ENCODE assay signal across 38 cellular contexts in genomic region chr2:214277880-214278279, GRCh38.
"Had no signal": no experiment of that assay in that cellular context is flagged by ENCODE, and none has a peak within 500 bp of the region (broad histone marks: within the 10 kb centered on the region; RNA-seq: fewer than 3 reads in every experiment).

No MANE protein-coding gene starts in this region.

- DNase-seq: activated B cell treated with CpG ODN at 0.5 μM for 24 hours; activated CD4-positive, alpha-beta memory T cell treated with anti-CD3 and anti-CD28 coated beads for 36 hours; activated CD4-positive, alpha-beta T cell treated with anti-CD3 and anti-CD28 coated beads for 4 hours; activated CD4-positive, alpha-beta T cell treated with anti-CD3 and anti-CD28 coated beads, Interleukin-2, amount 10 ng/mL, durations not matched to agents 24 days and 14 days; activated CD4-positive, alpha-beta T cell treated with anti-CD3 and anti-CD28 coated beads, Interleukin-2, amount 50 U/mL, for 1 hour; activated CD4-positive, alpha-beta T cell treated with anti-CD3 and anti-CD28 coated beads, Interleukin-2, amount 50 U/mL, for 4 hours; activated CD4-positive, CD25-positive, alpha-beta regulatory T cell treated with anti-CD3 and anti-CD28 coated beads, Interleukin-2, amount 50 U/mL, for 72 hours; activated CD8-positive, alpha-beta memory T cell treated with anti-CD3 and anti-CD28 coated beads, Interleukin-2, amount 50 U/mL, for 4 hours; activated CD8-positive, alpha-beta T cell treated with anti-CD3 and anti-CD28 coated beads for 36 hours; activated effector memory CD4-positive, alpha-beta T cell treated with anti-CD3 and anti-CD28 coated beads, Interleukin-2, amount 50 U/mL, for 16 hours; activated gamma-delta T cell treated with Interleukin-2 at 50 U/mL for 16 hours; activated naive CD4-positive, alpha-beta T cell; activated naive CD4-positive, alpha-beta T cell treated with anti-CD3 and anti-CD28 coated beads for 36 hours; activated naive CD4-positive, alpha-beta T cell treated with anti-CD3 and anti-CD28 coated beads, Interleukin-2, amount 50 U/mL, for 16 hours; activated naive CD8-positive, alpha-beta T cell treated with anti-CD3 and anti-CD28 coated beads for 36 hours; activated T-cell treated with anti-CD3 and anti-CD28 coated beads for 4 hours; activated T-cell treated with anti-CD3 and anti-CD28 coated beads, Interleukin-2, amount 50 U/mL, for 1 hour; activated T-cell treated with anti-CD3 and anti-CD28 coated beads, Interleukin-2, amount 50 U/mL, for 4 hours; activated T-cell treated with anti-CD3 and anti-CD28 coated beads, Interleukin-2, amount 50 U/mL, for 72 hours; adrenal gland; amniotic stem cell; aorta; body of pancreas; brain microvascular endothelial cell; central memory CD4-positive, alpha-beta T cell; SW 1271; T-helper 1 cell; T-helper 2 cell; T-helper 9 cell had no signal

- H3K27ac ChIP-seq: adrenal gland, body of pancreas, brain microvascular endothelial cell, breast epithelium, VCaP had no signal

- H3K9me3 ChIP-seq: adrenal gland, body of pancreas, breast epithelium had no signal

- H3K27me3 Mint-ChIP-seq: activated B cell treated with CpG ODN at 0.5 μM for 24 hours; activated CD4-positive, alpha-beta memory T cell treated with anti-CD3 and anti-CD28 coated beads for 36 hours; activated CD4-positive, alpha-beta T cell treated with anti-CD3 and anti-CD28 coated beads, Interleukin-2, amount 10 ng/mL, durations not matched to agents 24 days and 14 days; activated CD8-positive, alpha-beta T cell treated with anti-CD3 and anti-CD28 coated beads for 36 hours; activated naive CD8-positive, alpha-beta T cell treated with anti-CD3 and anti-CD28 coated beads for 36 hours; activated T-helper 17 cell treated with anti-CD3 and anti-CD28 coated beads, Interleukin-2, amount 50 U/mL, for 72 hours had no signal

- H3K36me3 Mint-ChIP-seq: activated CD4-positive, alpha-beta memory T cell treated with anti-CD3 and anti-CD28 coated beads for 36 hours; activated naive CD4-positive, alpha-beta T cell treated with anti-CD3 and anti-CD28 coated beads, Interleukin-2, amount 50 U/mL, for 72 hours; activated naive CD8-positive, alpha-beta T cell treated with anti-CD3 and anti-CD28 coated beads for 36 hours had no signal

- H3K27me3 ChIP-seq: adrenal gland, body of pancreas, brain microvascular endothelial cell, breast epithelium had no signal

- H3K4me3 ChIP-seq: adrenal gland, body of pancreas, breast epithelium had no signal

- H3K4me1 ChIP-seq: adrenal gland, body of pancreas, breast epithelium had no signal

- H3K27ac Mint-ChIP-seq: activated B cell treated with CpG ODN at 0.5 μM for 24 hours; activated CD4-positive, alpha-beta memory T cell treated with anti-CD3 and anti-CD28 coated beads for 36 hours; activated CD4-positive, alpha-beta T cell treated with anti-CD3 and anti-CD28 coated beads, Interleukin-2, amount 10 ng/mL, durations not matched to agents 24 days and 14 days; activated CD8-positive, alpha-beta T cell treated with anti-CD3 and anti-CD28 coated beads for 36 hours; activated naive CD4-positive, alpha-beta T cell treated with anti-CD3 and anti-CD28 coated beads for 36 hours; activated naive CD4-positive, alpha-beta T cell treated with anti-CD3 and anti-CD28 coated beads, Interleukin-2, amount 50 U/mL, for 72 hours; activated naive CD8-positive, alpha-beta T cell treated with anti-CD3 and anti-CD28 coated beads for 36 hours; activated T-cell treated with anti-CD3 and anti-CD28 coated beads, Interleukin-2, amount 50 U/mL, for 72 hours; activated T-helper 1 cell treated with anti-CD3 and anti-CD28 coated beads, Interleukin-12 subunit alpha, Interleukin-12 subunit beta, Interleukin-2, Interleukin-4 antibody, amounts not matched to agents 30 ng/mL and 10 ng/mL and 1 ng/mL, durations not matched to agents 14 hours and 24 hours and 36 hours; activated T-helper 17 cell treated with anti-CD3 and anti-CD28 coated beads, Interleukin-2, amount 50 U/mL, for 72 hours; T-helper 1 cell treated with Interleukin-12 subunit alpha and Interleukin-12 subunit beta and Interleukin-4 antibody, amounts not matched to agents 30 μg/mL and 1 μg/mL, for 36 hours; T-helper 2 cell treated with Interferon-gamma antibody and Interleukin-4, amounts not matched to agents 5 μg/mL and 100 μg/mL, for 36 hours had no signal

- ATAC-seq: activated CD8-positive, alpha-beta T cell treated with anti-CD3 and anti-CD28 coated beads for 36 hours; activated naive CD4-positive, alpha-beta T cell treated with anti-CD3 and anti-CD28 coated beads, Interleukin-2, amount 50 U/mL, for 72 hours; activated T-cell treated with anti-CD3 and anti-CD28 coated beads, Interleukin-2, amount 50 U/mL, for 4 hours; activated T-cell treated with anti-CD3 and anti-CD28 coated beads, Interleukin-2, amount 50 U/mL, for 72 hours; activated T-helper 17 cell treated with anti-CD3 and anti-CD28 coated beads, Interleukin-2, amount 50 U/mL, for 72 hours; body of pancreas had no signal

- H3K36me3 ChIP-seq: adrenal gland, brain microvascular endothelial cell, breast epithelium had no signal

- H3K4me1 Mint-ChIP-seq: activated B cell treated with CpG ODN at 0.5 μM for 24 hours; activated CD4-positive, alpha-beta T cell treated with anti-CD3 and anti-CD28 coated beads, Interleukin-2, amount 10 ng/mL, durations not matched to agents 24 days and 14 days; activated naive CD8-positive, alpha-beta T cell treated with anti-CD3 and anti-CD28 coated beads for 36 hours; activated T-helper 17 cell treated with anti-CD3 and anti-CD28 coated beads, Interleukin-2, amount 50 U/mL, for 72 hours had no signal

- H3K4me3 Mint-ChIP-seq: activated B cell treated with CpG ODN at 0.5 μM for 24 hours; activated CD4-positive, alpha-beta memory T cell treated with anti-CD3 and anti-CD28 coated beads for 36 hours; activated CD4-positive, alpha-beta T cell treated with anti-CD3 and anti-CD28 coated beads, Interleukin-2, amount 10 ng/mL, durations not matched to agents 24 days and 14 days; activated CD8-positive, alpha-beta T cell treated with anti-CD3 and anti-CD28 coated beads for 36 hours; activated naive CD4-positive, alpha-beta T cell treated with anti-CD3 and anti-CD28 coated beads for 36 hours; activated naive CD8-positive, alpha-beta T cell treated with anti-CD3 and anti-CD28 coated beads for 36 hours; activated T-cell treated with anti-CD3 and anti-CD28 coated beads, Interleukin-2, amount 50 U/mL, for 4 hours; activated T-cell treated with anti-CD3 and anti-CD28 coated beads, Interleukin-2, amount 50 U/mL, for 72 hours; activated T-helper 1 cell treated with anti-CD3 and anti-CD28 coated beads, Interleukin-12 subunit alpha, Interleukin-12 subunit beta, Interleukin-2, Interleukin-4 antibody, amounts not matched to agents 30 ng/mL and 10 ng/mL and 1 ng/mL, durations not matched to agents 14 hours and 24 hours and 36 hours; activated T-helper 17 cell treated with anti-CD3 and anti-CD28 coated beads, Interleukin-2, amount 50 U/mL, for 72 hours; T-helper 1 cell treated with Interleukin-12 subunit alpha and Interleukin-12 subunit beta and Interleukin-4 antibody, amounts not matched to agents 30 μg/mL and 1 μg/mL, for 36 hours; T-helper 2 cell treated with Interferon-gamma antibody and Interleukin-4, amounts not matched to agents 5 μg/mL and 100 μg/mL, for 36 hours had no signal

- FAIRE-seq: astrocyte, TTC549 had no signal

- H3K9me3 Mint-ChIP-seq: activated B cell treated with CpG ODN at 0.5 μM for 24 hours; activated T-helper 1 cell treated with anti-CD3 and anti-CD28 coated beads, Interleukin-12 subunit alpha, Interleukin-12 subunit beta, Interleukin-2, Interleukin-4 antibody, amounts not matched to agents 30 ng/mL and 10 ng/mL and 1 ng/mL, durations not matched to agents 14 hours and 24 hours and 36 hours; T-helper 1 cell treated with Interleukin-12 subunit alpha and Interleukin-12 subunit beta and Interleukin-4 antibody, amounts not matched to agents 30 μg/mL and 1 μg/mL, for 36 hours; T-helper 2 cell treated with Interferon-gamma antibody and Interleukin-4, amounts not matched to agents 5 μg/mL and 100 μg/mL, for 36 hours had no signal
